In the genomic region with DNA sequence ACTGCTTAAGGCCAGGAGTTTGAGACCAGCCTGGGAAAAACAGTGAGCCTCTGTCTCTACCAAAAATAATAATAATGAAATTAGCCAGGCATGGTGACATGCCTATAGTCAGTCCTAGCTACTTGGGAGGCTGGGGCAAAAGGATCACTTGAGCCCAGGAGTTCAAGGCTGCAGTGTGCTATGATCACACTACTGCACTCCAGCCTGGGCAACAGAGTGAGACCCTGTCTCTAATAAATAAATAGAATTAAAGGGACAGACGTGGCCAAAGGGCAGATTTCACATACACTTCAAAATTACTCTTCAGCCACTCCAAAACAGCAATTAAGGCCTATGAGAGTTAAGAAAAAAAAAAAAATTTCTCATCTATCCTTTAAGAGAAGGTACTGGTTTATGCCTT, we compare ENCODE assay signal across 17 cellular contexts. TPM values are rescaled to one million over a fixed set of nuclear protein-coding genes. Genes with fewer than 3 reads are reported as not detected.
DNase-seq lines count a peak whose midpoint lies in the region; ATAC-seq and TF ChIP-seq lines count a peak whose summit lies in the region.
"Had no signal": no experiment of that assay in that cellular context is flagged by ENCODE, and none has a peak within 500 bp of the region (broad histone marks: within the 10 kb centered on the region; RNA-seq: fewer than 3 reads in every experiment).

No MANE protein-coding gene starts in this region.

- peak overlapping the region in 3 of 4 donors; percentile 24 to 79 (median 67) for H3K27ac ChIP-seq in gastrocnemius medialis
- H3K27ac ChIP-seq: BLaER1 treated with 17β-estradiol and CSF1 and Interleukin-3, amounts not matched to agents 10 nM and 100 nM; HL-60 had no signal

- H3K9me3 Mint-ChIP-seq in natural killer cell = no peaks in the 10 kb centered on the region
- no peaks in the 10 kb centered on the region for H3K9me3 Mint-ChIP-seq in natural killer cell treated with Interleukin-12 subunit alpha and Interleukin-12 subunit beta and Interleukin-15 and Interleukin-18, amount 100 ng/mL, for 72 hours
- H3K9me3 Mint-ChIP-seq in IgD-negative memory B cell = no peaks in the 10 kb centered on the region
- no peaks in the 10 kb centered on the region for H3K9me3 Mint-ChIP-seq in brain
- no peaks in the 10 kb centered on the region for H3K9me3 Mint-ChIP-seq in Calu3 (ENCODE audit: low read depth, unreplicated experiment)

- no peak for DNase-seq in natural killer cell
- DNase-seq in natural killer cell treated with Interleukin-12 subunit alpha and Interleukin-12 subunit beta and Interleukin-15 and Interleukin-18, amount 100 ng/mL, for 72 hours (ENCODE audit: low spot score) = no peak
- DNase-seq in gastrocnemius medialis = no peak
- DNase-seq in glomerular visceral epithelial cell (ENCODE audit: extremely low spot score) = no peak
- DNase-seq in Calu3 = no peak
- DNase-seq in stimulated activated naive CD4-positive, alpha-beta T cell (lab: John Stamatoyannopoulos, UW) = no peak
- DNase-seq: DMS 273 treated with DMSO at 0.1 percent for 48 hours, DMS53, DND-41, EL, KG1 had no signal

- H3K27ac Mint-ChIP-seq in natural killer cell (peak overlapping the region; percentile 67 to 69), IgD-negative memory B cell (peak overlapping the region in 2 of 3 donors; percentile 46 to 57), brain (peak overlapping the region in 3 of 5 experiments; percentile 43 to 63 (median 58)), Calu3 (ENCODE audit: unreplicated experiment) (no peak overlapping the region)
- H3K27ac Mint-ChIP-seq in natural killer cell treated with Interleukin-12 subunit alpha and Interleukin-12 subunit beta and Interleukin-15 and Interleukin-18, amount 100 ng/mL, for 72 hours = peak overlapping the region in 1 of 2 donors; percentile 59

- CTCF ChIA-PET in Calu3 (lab: Charles Lee) = interaction anchor here (0.7 kb wide), 1 partner anchor 23 kb away, joined by 3 read pairs; no protein-coding TSS in a partner anchor

- intact Hi-C loops in natural killer cell (cut with micrococcal nuclease) (no loop called here), gastrocnemius medialis (cut with DNase I; ENCODE audit: low total_unique reads) (no loop called here), Calu3 (cut with micrococcal nuclease; ENCODE audit: unreplicated experiment) (no loop called here)

- no peak for ATAC-seq in natural killer cell
- no peak for ATAC-seq in natural killer cell treated with Interleukin-12 subunit alpha and Interleukin-12 subunit beta and Interleukin-15 and Interleukin-18, amount 100 ng/mL, for 72 hours
- ATAC-seq in gastrocnemius medialis = no peak

- H3K4me1 Mint-ChIP-seq in natural killer cell (peaks cover 31 to 44% of the 10 kb centered on the region in 2 donors), IgD-negative memory B cell (peaks cover 21 to 24% (median 23%) of the 10 kb centered on the region in 3 donors), brain (peaks cover 38% of the 10 kb centered on the region), Calu3 (ENCODE audit: low read depth, unreplicated experiment) (no peaks in the 10 kb centered on the region)
- peaks cover 16 to 25% of the 10 kb centered on the region in 2 donors for H3K4me1 Mint-ChIP-seq in natural killer cell treated with Interleukin-12 subunit alpha and Interleukin-12 subunit beta and Interleukin-15 and Interleukin-18, amount 100 ng/mL, for 72 hours (ENCODE audit: low read depth in 2 of 2)

- no peaks in the 10 kb centered on the region for H3K27me3 ChIP-seq in gastrocnemius medialis
- H3K27me3 ChIP-seq: BLaER1 treated with 17β-estradiol and CSF1 and Interleukin-3, amounts not matched to agents 10 nM and 100 nM had no signal

- BruUV-seq in Calu3 (replicated peaks; lab: Mats Ljungman, UMichigan) = no TSS peak

- no peaks in the 10 kb centered on the region for H3K27me3 Mint-ChIP-seq in natural killer cell (ENCODE audit: low read depth in 2 of 2)
- H3K27me3 Mint-ChIP-seq in natural killer cell treated with Interleukin-12 subunit alpha and Interleukin-12 subunit beta and Interleukin-15 and Interleukin-18, amount 100 ng/mL, for 72 hours = no peaks in the 10 kb centered on the region
- H3K27me3 Mint-ChIP-seq in IgD-negative memory B cell = no peaks in the 10 kb centered on the region
- no peaks in the 10 kb centered on the region for H3K27me3 Mint-ChIP-seq in brain
- no peaks in the 10 kb centered on the region for H3K27me3 Mint-ChIP-seq in Calu3 (ENCODE audit: unreplicated experiment)
- H3K27me3 Mint-ChIP-seq: B cell had no signal

- TF ChIP-seq CTCF in natural killer cell (IDR thresholded peaks at IDR 0.05) (no peak), brain (conservative IDR thresholded peaks at IDR 0.05) (no peak), gastrocnemius medialis (IDR thresholded peaks at IDR 0.05 in 4 of 5, conservative IDR thresholded peaks at IDR 0.05 in 1 of 5) (no peak), Calu3 (IDR thresholded peaks at IDR 0.05; ENCODE audit: unreplicated experiment) (no peak)

- H3K4me3 Mint-ChIP-seq in natural killer cell (no peak overlapping the region), IgD-negative memory B cell (peak overlapping the region in 1 of 4 donors; percentile 37), brain (no peak overlapping the region), Calu3 (ENCODE audit: low read depth, unreplicated experiment) (no peak overlapping the region)
- H3K4me3 Mint-ChIP-seq in natural killer cell treated with Interleukin-12 subunit alpha and Interleukin-12 subunit beta and Interleukin-15 and Interleukin-18, amount 100 ng/mL, for 72 hours = no peak overlapping the region
- H3K4me3 Mint-ChIP-seq: B cell had no signal

- peaks cover 36 to 52% of the 10 kb centered on the region in 2 donors for H3K4me1 ChIP-seq in gastrocnemius medialis

- no peak overlapping the region for H3K4me3 ChIP-seq in gastrocnemius medialis
- H3K4me3 ChIP-seq: BLaER1 treated with 17β-estradiol and CSF1 and Interleukin-3, amounts not matched to agents 10 nM and 100 nM; HAP-1 had no signal

- TF ChIP-seq POLR2A in gastrocnemius medialis (IDR thresholded peaks at IDR 0.05) = no peak

- no peaks in the 10 kb centered on the region for H3K9me3 ChIP-seq in gastrocnemius medialis
- H3K9me3 ChIP-seq: BLaER1 treated with 17β-estradiol and CSF1 and Interleukin-3, amounts not matched to agents 10 nM and 100 nM; HAP-1 had no signal

- no peaks in the 10 kb centered on the region for H3K36me3 ChIP-seq in gastrocnemius medialis
- H3K36me3 ChIP-seq: HAP-1 had no signal

- in situ Hi-C loops in gastrocnemius medialis (cut with MboI; ENCODE audit: low sequenced_read_pairs in 4 of 4) = no loop called here

- no peaks in the 10 kb centered on the region for H3K36me3 Mint-ChIP-seq in natural killer cell
- no peaks in the 10 kb centered on the region for H3K36me3 Mint-ChIP-seq in natural killer cell treated with Interleukin-12 subunit alpha and Interleukin-12 subunit beta and Interleukin-15 and Interleukin-18, amount 100 ng/mL, for 72 hours
- peaks cover 5% of the 10 kb centered on the region for H3K36me3 Mint-ChIP-seq in IgD-negative memory B cell
- H3K36me3 Mint-ChIP-seq in brain = peaks cover 9% of the 10 kb centered on the region
- H3K36me3 Mint-ChIP-seq in Calu3 (ENCODE audit: insufficient read depth, unreplicated experiment) = no peaks in the 10 kb centered on the region

RNA-seq across cellular contexts. Expression of a gene that starts 45.7 kb away (rescaled TPM):
- total RNA-seq in natural killer cell = 10 to 100 TPM; 68.1 to 91.3 (median 75.5) TPM
- total RNA-seq in natural killer cell treated with Interleukin-12 subunit alpha and Interleukin-12 subunit beta and Interleukin-15 and Interleukin-18, amount 100 ng/mL, for 72 hours = 10 to 100 TPM; 58.5 to 76.6 TPM
- 4.6 TPM for polyA plus RNA-seq in IgD-negative memory B cell
- 29.4 TPM for polyA plus RNA-seq in brain (ENCODE audit: insufficient read depth, low read depth, low replicate concordance)
- total RNA-seq in gastrocnemius medialis = 10 to 100 TPM; 22.0 to 40.7 (median 28.1) TPM
- 58.3 and 62.5 TPM in 2 replicates for total RNA-seq in Calu3 (2022)
